10 cellular contexts compared by ENCODE assay signal in genomic region chr19:1850809-1851544, GRCh38. TPM values are rescaled to one million over a fixed set of nuclear protein-coding genes. Genes with fewer than 3 reads are reported as not detected.
DNase-seq lines count a peak whose midpoint lies in the region; ATAC-seq, FAIRE-seq and TF ChIP-seq lines count a peak whose summit lies in the region.
"Had no signal": no experiment of that assay in that cellular context is flagged by ENCODE, and none has a peak within 500 bp of the region (broad histone marks: within the 10 kb centered on the region; RNA-seq: fewer than 3 reads in every experiment).

No MANE protein-coding gene starts in this region.

- intact Hi-C loops in A673 (cut with micrococcal nuclease; ENCODE audit: unreplicated experiment) (no loop called here), kidney (cut with DNase I) (no loop called here)

- FAIRE-seq in kidney (lab: Jason Lieb, UNC), result no peak

- peaks cover 20% of the 10 kb centered on the region for H3K9me3 Mint-ChIP-seq in glutamatergic neuron (ENCODE audit: unreplicated experiment)

- CTCF ChIA-PET in A673 (lab: Charles Lee), result no interaction called here

- H3K4me1 Mint-ChIP-seq in T-helper 17 cell, result peaks cover 39% of the 10 kb centered on the region
- peaks cover 20% of the 10 kb centered on the region for H3K4me1 Mint-ChIP-seq in glutamatergic neuron (ENCODE audit: low read depth, unreplicated experiment)

- H3K4me3 Mint-ChIP-seq in T-helper 17 cell, result peak overlapping the region; percentile 71
- H3K4me3 Mint-ChIP-seq in glutamatergic neuron (ENCODE audit: unreplicated experiment), result peak overlapping the region; percentile 69

- ATAC-seq in T-helper 17 cell, result no peak

- H3K9me3 ChIP-seq in A673 (ENCODE audit: low read depth, low read length, poor library complexity, severe bottlenecking) (no peaks in the 10 kb centered on the region), ES-I3 (ENCODE audit: control insufficient read depth, insufficient read depth, low read length) (no peaks in the 10 kb centered on the region), T-helper 17 cell (ENCODE audit: control insufficient read depth, low read length, poor library complexity, severe bottlenecking) (no peaks in the 10 kb centered on the region), kidney (ENCODE audit: control insufficient read depth in 1 of 2, low read length in 2 of 2) (no peaks in the 10 kb centered on the region)

- DNase-seq in A673 (ENCODE audit: low spot score), result no peak
- DNase-seq in T-helper 17 cell, result no peak
- DNase-seq in glutamatergic neuron, result no peak
- DNase-seq in NCI-H2029 (lab: John Stamatoyannopoulos, UW), result no peak
- no peak for DNase-seq in germinal center (ENCODE audit: low spot score)
- no peak for DNase-seq in NCI-H2107 treated with DMSO at 0.1 percent for 48 hours (lab: John Stamatoyannopoulos, UW; ENCODE audit: unreplicated experiment)
- no peak for DNase-seq in kidney
- DNase-seq: NCI-H1105, SHP77 treated with DMSO at 0.1 percent for 48 hours had no signal

- H3K27ac Mint-ChIP-seq in T-helper 17 cell, result peak overlapping the region; percentile 54
- peak overlapping the region; percentile 66 for H3K27ac Mint-ChIP-seq in glutamatergic neuron (ENCODE audit: unreplicated experiment)

- POLR2A ChIA-PET in A673 (lab: Charles Lee; ENCODE audit: low non-redundant PET), result interaction anchor here (0.6 kb wide), 1 partner anchor 438 kb away, joined by 5 read pairs; no protein-coding TSS in a partner anchor

- BruUV-seq in A673 (replicated peaks; lab: Mats Ljungman, UMichigan), result no TSS peak

- H3K36me3 Mint-ChIP-seq in T-helper 17 cell (ENCODE audit: low read depth) (no peaks in the 10 kb centered on the region), glutamatergic neuron (ENCODE audit: unreplicated experiment) (no peaks in the 10 kb centered on the region)

- peaks cover 58% of the 10 kb centered on the region for H3K4me1 ChIP-seq in A673 (ENCODE audit: insufficient read depth, low read length, poor library complexity, severe bottlenecking)
- peaks cover 12% of the 10 kb centered on the region; the same call in 1 of the 2 replicates for H3K4me1 ChIP-seq in ES-I3 (ENCODE audit: insufficient read depth, low read length)
- H3K4me1 ChIP-seq in kidney (ENCODE audit: control insufficient read depth in 1 of 2, insufficient read depth in 1 of 2, low read depth in 1 of 2, low read length in 2 of 2), result peaks cover 11 to 25% of the 10 kb centered on the region in 2 donors

- no peaks in the 10 kb centered on the region for H3K27me3 Mint-ChIP-seq in T-helper 17 cell
- peaks cover 18% of the 10 kb centered on the region for H3K27me3 Mint-ChIP-seq in glutamatergic neuron (ENCODE audit: unreplicated experiment)

- H3K36me3 ChIP-seq in A673 (ENCODE audit: insufficient read depth, low read length, poor library complexity, severe bottlenecking), result peaks cover 4% of the 10 kb centered on the region
- no peaks in the 10 kb centered on the region for H3K36me3 ChIP-seq in ES-I3 (ENCODE audit: insufficient read depth, low read length)
- H3K36me3 ChIP-seq in kidney (ENCODE audit: control insufficient read depth in 1 of 2, insufficient read depth in 2 of 2, low read length in 2 of 2), result no peaks in the 10 kb centered on the region

- peak overlapping the region; percentile 47 for H3K4me3 ChIP-seq in A673 (ENCODE audit: low read depth, low read length, poor library complexity, severe bottlenecking)
- no peak overlapping the region for H3K4me3 ChIP-seq in kidney (ENCODE audit: low read length in 2 of 2)

- H3K27ac ChIP-seq in A673 (ENCODE audit: low read depth, low read length, poor library complexity, severe bottlenecking) (peak overlapping the region; percentile 76), kidney (ENCODE audit: low read depth in 2 of 2, low read length in 2 of 2) (no peak overlapping the region)

- peak; percentile 28; the same call in 1 of the 2 replicates for TF ChIP-seq CTCF in A673 (conservative IDR thresholded peaks at IDR 0.05; ENCODE audit: low read depth, low read length)
- no peak for TF ChIP-seq CTCF in glutamatergic neuron (IDR thresholded peaks at IDR 0.05; ENCODE audit: partially characterized antibody, unreplicated experiment)
- no peak for TF ChIP-seq CTCF in kidney (IDR thresholded peaks at IDR 0.05; ENCODE audit: borderline replicate concordance, extremely low read depth, insufficient read depth)

- peak overlapping the region; percentile 25; the same call in 1 of the 2 replicates for H3K9ac ChIP-seq in ES-I3 (ENCODE audit: low read depth, low read length)
- H3K9ac ChIP-seq in kidney (ENCODE audit: low read length in 2 of 2), result no peak overlapping the region

- no peaks in the 10 kb centered on the region for H3K27me3 ChIP-seq in A673 (replicated peaks; ENCODE audit: insufficient read depth, low read depth, low read length, poor library complexity)

RNA-seq across cellular contexts. Expression of gene REXO1, which starts 2.7 kb away (rescaled TPM):
- 50.6 and 53.0 TPM in 2 replicates for total RNA-seq in A673 (2021)
- 100 to 1,000 TPM in 1 of 2 donors, 10 to 100 TPM in 1; 98.7 to 107 TPM for total RNA-seq in T-helper 17 cell
- total RNA-seq in glutamatergic neuron (ENCODE audit: unreplicated experiment), result 65.7 TPM
- 36.8 TPM for total RNA-seq in kidney
- 12.1 TPM for polyA plus RNA-seq in kidney (ENCODE audit: insufficient read depth, low read depth, low replicate concordance)

RNA-seq across cellular contexts. Expression of gene KLF16, which starts 12.4 kb away (rescaled TPM):
- total RNA-seq in A673 (2021) (46.8 and 49.1 TPM in 2 replicates), T-helper 17 cell (10 to 100 TPM; 37.9 to 46.5 TPM), glutamatergic neuron (ENCODE audit: unreplicated experiment) (30.6 TPM), kidney (22.2 TPM)
- 10.4 TPM for polyA plus RNA-seq in kidney (ENCODE audit: insufficient read depth, low read depth, low replicate concordance)

RNA-seq across cellular contexts. Expression of gene ABHD17A, which starts 34.3 kb away (rescaled TPM):
- total RNA-seq in A673 (2021) (56.9 and 60.0 TPM in 2 replicates), T-helper 17 cell (100 to 1,000 TPM; 121 to 125 TPM), glutamatergic neuron (ENCODE audit: unreplicated experiment) (75.1 TPM), kidney (63.8 TPM)
- 65.1 TPM for polyA plus RNA-seq in kidney (ENCODE audit: insufficient read depth, low read depth, low replicate concordance)

RNA-seq across cellular contexts. Expression of gene ATP8B3, which starts 38.9 kb away (rescaled TPM):
- 8.7 and 10.7 TPM in 2 replicates for total RNA-seq in A673 (2021)
- total RNA-seq in T-helper 17 cell, result 1 to 10 TPM; 4.6 to 6.0 TPM
- total RNA-seq in glutamatergic neuron (ENCODE audit: unreplicated experiment), result 2.5 TPM
- total RNA-seq in kidney, result 3.6 TPM
- polyA plus RNA-seq in kidney (ENCODE audit: insufficient read depth, low read depth, low replicate concordance), result 0.24 TPM

RNA-seq across cellular contexts. Expression of gene ADAT3, which starts 54.2 kb away (rescaled TPM):
- total RNA-seq in A673 (2021), result 14.1 and 18.0 TPM in 2 replicates
- 1 to 10 TPM; 6.4 to 8.5 TPM for total RNA-seq in T-helper 17 cell
- 10.9 TPM for total RNA-seq in glutamatergic neuron (ENCODE audit: unreplicated experiment)
- 10.3 TPM for total RNA-seq in kidney
- polyA plus RNA-seq in kidney (ENCODE audit: insufficient read depth, low read depth, low replicate concordance), result 6.1 TPM
